In the genomic region with DNA sequence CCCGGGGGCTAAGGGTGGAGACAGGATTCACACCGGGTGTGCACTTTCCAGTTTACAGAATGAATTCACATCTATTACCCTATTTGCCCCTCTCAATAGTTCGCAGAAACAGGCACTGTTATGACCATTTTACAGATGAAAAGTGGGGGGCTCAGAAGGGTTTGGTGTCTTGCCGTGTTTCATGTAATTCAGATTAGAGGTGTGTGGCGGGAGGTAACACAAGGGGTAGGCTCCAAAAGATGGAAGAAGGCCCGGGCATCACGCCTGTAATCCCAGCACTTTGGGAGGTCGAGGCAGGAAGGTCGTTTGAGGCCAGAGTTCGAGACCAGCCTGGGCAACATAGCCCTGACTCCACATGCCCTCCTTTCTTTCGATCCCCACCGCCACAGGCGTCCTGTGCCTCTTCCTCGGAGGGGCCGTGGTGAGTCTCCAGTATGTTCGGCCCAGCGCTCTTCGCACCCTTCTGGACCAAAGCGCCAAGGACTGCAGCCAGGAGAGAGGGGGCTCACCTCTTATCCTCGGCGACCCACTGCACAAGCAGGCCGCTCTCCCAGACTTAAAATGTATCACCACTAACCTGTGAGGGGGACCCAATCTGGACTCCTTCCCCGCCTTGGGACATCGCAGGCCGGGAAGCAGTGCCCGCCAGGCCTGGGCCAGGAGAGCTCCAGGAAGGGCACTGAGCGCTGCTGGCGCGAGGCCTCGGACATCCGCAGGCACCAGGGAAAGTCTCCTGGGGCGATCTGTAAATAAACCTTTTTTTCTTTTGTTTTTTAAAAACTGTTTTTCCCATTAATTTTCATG, we compare ENCODE assay signal across 1 cellular context.
TF ChIP-seq lines count a peak whose summit lies in the region.

No MANE protein-coding gene starts in this region.

TF ChIP-seq in IMR-90, 13 proteins besides CTCF, POLR2A, EP300 and RAD21:
- TF ChIP-seq MXI1 (IDR thresholded peaks at IDR 0.05; ENCODE audit: borderline replicate concordance, low read depth, low read length) = no peak
- no peak for TF ChIP-seq FOS (IDR thresholded peaks at IDR 0.05; ENCODE audit: low read depth, low read length)
- TF ChIP-seq MAFK (IDR thresholded peaks at IDR 0.05; ENCODE audit: low read depth, low read length) = no peak
- no peak for TF ChIP-seq CEBPB (IDR thresholded peaks at IDR 0.05; ENCODE audit: low read depth, low read length)
- no peak for TF ChIP-seq BHLHE40 (IDR thresholded peaks at IDR 0.05; ENCODE audit: low read depth, low read length)
- no peak for TF ChIP-seq CHD1 (IDR thresholded peaks at IDR 0.05; ENCODE audit: low read depth, low read length)
- TF ChIP-seq SMC3 (IDR thresholded peaks at IDR 0.05; ENCODE audit: low read depth, low read length) = no peak
- TF ChIP-seq NFE2L2 (IDR thresholded peaks at IDR 0.05; ENCODE audit: low read depth, low read length) = no peak
- no peak for TF ChIP-seq MAZ (IDR thresholded peaks at IDR 0.05; ENCODE audit: borderline replicate concordance, low read depth, low read length)
- no peak for TF ChIP-seq RFX5 (IDR thresholded peaks at IDR 0.05; ENCODE audit: low read depth, low read length)
- TF ChIP-seq, protein P1, sequence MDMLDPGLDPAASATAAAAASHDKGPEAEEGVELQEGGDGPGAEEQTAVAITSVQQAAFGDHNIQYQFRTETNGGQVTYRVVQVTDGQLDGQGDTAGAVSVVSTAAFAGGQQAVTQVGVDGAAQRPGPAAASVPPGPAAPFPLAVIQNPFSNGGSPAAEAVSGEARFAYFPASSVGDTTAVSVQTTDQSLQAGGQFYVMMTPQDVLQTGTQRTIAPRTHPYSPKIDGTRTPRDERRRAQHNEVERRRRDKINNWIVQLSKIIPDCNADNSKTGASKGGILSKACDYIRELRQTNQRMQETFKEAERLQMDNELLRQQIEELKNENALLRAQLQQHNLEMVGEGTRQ (IDR thresholded peaks at IDR 0.05; ENCODE audit: low read depth, low read length) = no peak
- TF ChIP-seq, protein P2, sequence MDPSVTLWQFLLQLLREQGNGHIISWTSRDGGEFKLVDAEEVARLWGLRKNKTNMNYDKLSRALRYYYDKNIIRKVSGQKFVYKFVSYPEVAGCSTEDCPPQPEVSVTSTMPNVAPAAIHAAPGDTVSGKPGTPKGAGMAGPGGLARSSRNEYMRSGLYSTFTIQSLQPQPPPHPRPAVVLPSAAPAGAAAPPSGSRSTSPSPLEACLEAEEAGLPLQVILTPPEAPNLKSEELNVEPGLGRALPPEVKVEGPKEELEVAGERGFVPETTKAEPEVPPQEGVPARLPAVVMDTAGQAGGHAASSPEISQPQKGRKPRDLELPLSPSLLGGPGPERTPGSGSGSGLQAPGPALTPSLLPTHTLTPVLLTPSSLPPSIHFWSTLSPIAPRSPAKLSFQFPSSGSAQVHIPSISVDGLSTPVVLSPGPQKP (IDR thresholded peaks at IDR 0.05; ENCODE audit: borderline replicate concordance, low read depth, low read length) = no peak
- no peak for TF ChIP-seq RCOR1 (IDR thresholded peaks at IDR 0.05; ENCODE audit: insufficient replicate concordance, low read length)
